10 cellular contexts compared by ENCODE assay signal in genomic region chr1:193540511-193540910, GRCh38.
A peak's percentile ranks its signal among the peaks of the same experiment; 100 is the strongest.
DNase-seq lines count a peak whose midpoint lies in the region; ATAC-seq lines count a peak whose summit lies in the region.
"Had no signal": no experiment of that assay in that cellular context is flagged by ENCODE, and none has a peak within 500 bp of the region (broad histone marks: within the 10 kb centered on the region; RNA-seq: fewer than 3 reads in every experiment).

No MANE protein-coding gene starts in this region.

- ATAC-seq in HG02840 (IDR thresholded peaks at IDR 0.05; ENCODE audit: low FRiP score, unreplicated experiment): peak; percentile 3
- ATAC-seq in stimulated activated effector memory CD8-positive, alpha-beta T cell treated with anti-CD3 and anti-CD28 coated beads, Interleukin-12 subunit alpha, Interleukin-12 subunit beta, amount 100 ng/mL, for 72 hours: peak; percentile 57

- peaks cover 64% of the 10 kb centered on the region for H3K4me1 Mint-ChIP-seq in activated T-cell treated with anti-CD3 and anti-CD28 coated beads, Interleukin-2, amount 50 U/mL, for 24 hours (ENCODE audit: low read depth)
- H3K4me1 Mint-ChIP-seq in stimulated activated effector memory CD8-positive, alpha-beta T cell treated with anti-CD3 and anti-CD28 coated beads, Interleukin-12 subunit alpha, Interleukin-12 subunit beta, amount 100 ng/mL, for 72 hours: peaks cover 52% of the 10 kb centered on the region

- peak overlapping the region; percentile 86 for H3K27ac Mint-ChIP-seq in activated T-cell treated with anti-CD3 and anti-CD28 coated beads, Interleukin-2, amount 50 U/mL, for 24 hours
- peak overlapping the region; percentile 90 for H3K27ac Mint-ChIP-seq in stimulated activated effector memory CD8-positive, alpha-beta T cell treated with anti-CD3 and anti-CD28 coated beads, Interleukin-12 subunit alpha, Interleukin-12 subunit beta, amount 100 ng/mL, for 72 hours

- H3K36me3 Mint-ChIP-seq in activated T-cell treated with anti-CD3 and anti-CD28 coated beads, Interleukin-2, amount 50 U/mL, for 24 hours (ENCODE audit: low read depth): no peaks in the 10 kb centered on the region
- H3K36me3 Mint-ChIP-seq in stimulated activated effector memory CD8-positive, alpha-beta T cell treated with anti-CD3 and anti-CD28 coated beads, Interleukin-12 subunit alpha, Interleukin-12 subunit beta, amount 100 ng/mL, for 72 hours: peaks cover 6% of the 10 kb centered on the region

- H3K27ac ChIP-seq in caudate nucleus (ENCODE audit: low read depth, low read length): no peak overlapping the region

- peak overlapping the region; percentile 74 for H3K4me3 Mint-ChIP-seq in activated T-cell treated with anti-CD3 and anti-CD28 coated beads, Interleukin-2, amount 50 U/mL, for 24 hours
- H3K4me3 Mint-ChIP-seq in stimulated activated effector memory CD8-positive, alpha-beta T cell treated with anti-CD3 and anti-CD28 coated beads, Interleukin-12 subunit alpha, Interleukin-12 subunit beta, amount 100 ng/mL, for 72 hours: peak overlapping the region; percentile 66

- H3K9me3 Mint-ChIP-seq in activated T-cell treated with anti-CD3 and anti-CD28 coated beads, Interleukin-2, amount 50 U/mL, for 24 hours: peaks cover 2% of the 10 kb centered on the region
- H3K9me3 Mint-ChIP-seq in stimulated activated effector memory CD8-positive, alpha-beta T cell treated with anti-CD3 and anti-CD28 coated beads, Interleukin-12 subunit alpha, Interleukin-12 subunit beta, amount 100 ng/mL, for 72 hours: no peaks in the 10 kb centered on the region

- DNase-seq in activated T-cell treated with anti-CD3 and anti-CD28 coated beads, Interleukin-2, amount 50 U/mL, for 24 hours: no peak
- DNase-seq in activated T-cell treated with anti-CD3 and anti-CD28 coated beads for 4 hours (no peak), OCI-M1 (lab: John Stamatoyannopoulos, UW) (peak; percentile 36), NCI-H774 (lab: John Stamatoyannopoulos, UW) (no peak), germinal center (ENCODE audit: low spot score) (no peak), caudate nucleus (lab: John Stamatoyannopoulos, UW) (no peak)
- no peak for DNase-seq in stimulated activated effector memory CD8-positive, alpha-beta T cell treated with anti-CD3 and anti-CD28 coated beads, Interleukin-12 subunit alpha, Interleukin-12 subunit beta, amount 100 ng/mL, for 72 hours (ENCODE audit: low spot score in 2 of 2)
- DNase-seq: NCI-H1417, Right ventricle myocardium superior had no signal

- no peaks in the 10 kb centered on the region for H3K27me3 Mint-ChIP-seq in activated T-cell treated with anti-CD3 and anti-CD28 coated beads, Interleukin-2, amount 50 U/mL, for 24 hours
